In the genomic region with DNA sequence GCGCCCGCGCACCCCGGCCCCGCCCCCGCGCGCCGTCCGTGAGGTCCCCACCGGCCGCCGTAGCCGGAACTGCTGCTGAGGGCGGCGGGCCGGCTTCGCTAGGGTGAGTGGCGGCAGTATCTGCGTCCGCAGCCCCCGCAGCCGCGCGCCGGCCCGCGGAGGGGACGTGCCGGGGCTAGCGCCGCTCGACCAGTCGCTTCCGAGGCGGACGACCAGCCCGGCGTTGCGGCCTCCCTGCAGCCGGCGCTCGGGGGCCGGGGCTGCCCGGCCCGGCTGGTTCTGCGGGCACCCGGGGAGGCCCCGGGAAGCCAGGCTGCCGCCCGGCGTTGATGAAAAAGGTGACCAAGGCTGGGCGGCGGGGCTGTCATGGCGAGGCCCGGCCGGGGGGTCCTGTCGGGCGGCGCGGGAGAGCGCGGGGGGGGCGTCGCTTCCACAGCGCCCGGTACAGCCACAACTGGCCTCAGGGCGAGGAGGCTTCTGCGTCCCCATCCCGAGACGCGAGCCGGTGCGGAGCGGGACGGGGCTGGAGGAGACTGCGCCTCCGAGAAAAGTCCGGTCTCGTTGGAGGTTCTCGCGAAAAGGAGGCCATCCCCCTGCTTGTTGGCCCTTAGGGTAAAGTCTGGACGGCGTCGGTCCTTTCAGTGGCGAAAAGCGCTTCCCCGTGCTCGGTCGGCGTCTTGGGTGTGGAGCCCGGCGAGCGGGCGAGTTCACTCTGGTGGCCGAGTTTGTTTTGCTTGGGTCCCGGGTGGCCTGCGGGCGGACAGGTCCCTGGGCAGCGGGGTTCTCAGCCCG, we compare ENCODE assay signal across 8 cellular contexts. TPM values are rescaled to one million over a fixed set of nuclear protein-coding genes. Genes with fewer than 3 reads are reported as not detected.
DNase-seq lines count a peak whose midpoint lies in the region; ATAC-seq, FAIRE-seq and TF ChIP-seq lines count a peak whose summit lies in the region.

A gene with protein sequence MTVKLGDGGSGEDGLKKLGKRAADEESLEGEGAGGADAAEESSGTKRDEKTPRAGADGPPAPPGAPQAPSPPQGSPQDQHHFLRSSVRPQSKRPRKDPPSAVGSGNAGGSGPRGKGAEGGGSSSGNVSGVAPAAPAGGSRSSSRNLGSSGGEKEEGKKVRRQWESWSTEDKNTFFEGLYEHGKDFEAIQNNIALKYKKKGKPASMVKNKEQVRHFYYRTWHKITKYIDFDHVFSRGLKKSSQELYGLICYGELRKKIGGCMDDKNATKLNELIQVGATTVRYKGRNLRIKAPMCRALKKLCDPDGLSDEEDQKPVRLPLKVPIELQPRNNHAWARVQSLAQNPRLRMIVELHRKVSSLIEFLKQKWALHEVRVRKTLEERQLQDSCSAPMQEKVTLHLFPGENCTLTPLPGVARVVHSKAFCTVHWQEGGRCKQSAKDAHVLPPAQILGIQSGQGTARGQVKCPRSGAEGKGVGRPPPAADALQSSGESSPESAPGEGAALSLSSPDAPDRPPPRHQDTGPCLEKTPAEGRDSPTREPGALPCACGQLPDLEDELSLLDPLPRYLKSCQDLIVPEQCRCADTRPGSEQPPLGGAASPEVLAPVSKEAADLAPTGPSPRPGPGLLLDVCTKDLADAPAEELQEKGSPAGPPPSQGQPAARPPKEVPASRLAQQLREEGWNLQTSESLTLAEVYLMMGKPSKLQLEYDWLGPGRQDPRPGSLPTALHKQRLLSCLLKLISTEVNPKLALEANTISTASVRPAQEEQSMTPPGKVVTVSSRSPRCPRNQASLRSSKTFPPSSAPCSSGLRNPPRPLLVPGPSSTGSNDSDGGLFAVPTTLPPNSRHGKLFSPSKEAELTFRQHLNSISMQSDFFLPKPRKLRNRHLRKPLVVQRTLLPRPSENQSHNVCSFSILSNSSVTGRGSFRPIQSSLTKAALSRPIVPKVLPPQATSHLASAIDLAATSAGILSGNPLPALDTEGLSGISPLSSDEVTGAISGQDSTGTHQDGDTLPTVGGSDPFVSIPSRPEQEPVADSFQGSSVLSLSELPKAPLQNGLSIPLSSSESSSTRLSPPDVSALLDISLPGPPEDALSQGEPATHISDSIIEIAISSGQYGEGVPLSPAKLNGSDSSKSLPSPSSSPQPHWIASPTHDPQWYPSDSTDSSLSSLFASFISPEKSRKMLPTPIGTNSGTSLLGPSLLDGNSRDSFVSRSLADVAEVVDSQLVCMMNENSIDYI (N-terminal part only) (plus strand): TSS at position 41 of the 792 bp plus-strand sequence. CDS start 2,280 bp downstream, outside the sequence.

- peak; percentile 16; the same call in 2 of the 3 replicates for ATAC-seq in GM23338

- peaks cover 7% of the 10 kb centered on the region for H4K20me1 ChIP-seq in GM23338 (replicated peaks; ENCODE audit: insufficient read depth)
- no peaks in the 10 kb centered on the region for H4K20me1 ChIP-seq in OCI-LY7 (ENCODE audit: insufficient read depth, low read length)

- DNase-seq in COLO829 (ENCODE audit: low spot score) (peak; percentile 8), GM23338 (ENCODE audit: low spot score) (peak; percentile 29), OCI-LY7 (ENCODE audit: low spot score) (peak; percentile 24), bronchial epithelial cell (ENCODE audit: low read depth) (no peak)
- DNase-seq in stimulated activated naive CD4-positive, alpha-beta T cell treated with Interleukin-2 at 50 U/mL for 16 hours (lab: John Stamatoyannopoulos, UW): no peak
- no peak for DNase-seq in effector CD8-positive, alpha-beta T cell (lab: John Stamatoyannopoulos, UW)

- peaks cover 48% of the 10 kb centered on the region for H3K79me2 ChIP-seq in GM23338 (replicated peaks; ENCODE audit: insufficient read depth)
- H3K79me2 ChIP-seq in OCI-LY7 (ENCODE audit: insufficient read depth, low read depth, low read length): peaks cover 26% of the 10 kb centered on the region; the same call in 1 of the 2 replicates

- H3F3A ChIP-seq in GM23338 (replicated peaks; ENCODE audit: low read depth): peaks cover 23% of the 10 kb centered on the region; the same call in 1 of the 2 replicates

- POLR2A ChIA-PET in OCI-LY7 (lab: Charles Lee): no interaction called here

- H3K4me3 ChIP-seq in GM23338 (peak within 1 kb of the TSS; percentile 83), OCI-LY7 (ENCODE audit: low read depth, low read length, poor library complexity, severe bottlenecking) (peak within 1 kb of the TSS; percentile 100), bronchial epithelial cell (ENCODE audit: low read depth, low read length) (peak within 1 kb of the TSS; percentile 82), liver (ENCODE audit: low read depth in 1 of 3, low read length in 3 of 3) (peak within 1 kb of the TSS; percentile 75 to 91 (median 88)), subcutaneous abdominal adipose tissue (ENCODE audit: low read depth in 1 of 5, low read length in 5 of 5) (peak within 1 kb of the TSS; percentile 64 to 89 (median 75))

- H3K4me3 Mint-ChIP-seq in GM23338: peak within 1 kb of the TSS; percentile 94

- no TSS peak for BruUV-seq in OCI-LY7 (replicated peaks; lab: Mats Ljungman, UMichigan)

- under 1% methylated on average over 101 of the region's 101 CpGs for WGBS in liver

- H3K36me3 ChIP-seq in GM23338 (ENCODE audit: insufficient read depth) (0 out of 2 replicates have a peak, but pooled peaks cover 4% of the 10 kb centered on the region), OCI-LY7 (ENCODE audit: insufficient read depth, low read length) (peaks cover 23% of the 10 kb centered on the region), bronchial epithelial cell (ENCODE audit: control insufficient read depth, insufficient read depth, low read length) (peaks cover 5% of the 10 kb centered on the region), liver (ENCODE audit: control insufficient read depth in 4 of 4, insufficient read depth in 3 of 4, low read depth in 1 of 4, low read length in 3 of 4) (peaks cover 0 to 5% (median 2%) of the 10 kb centered on the region in 4 donors), subcutaneous abdominal adipose tissue (ENCODE audit: control insufficient read depth in 5 of 5, insufficient read depth in 5 of 5, low read length in 5 of 5) (peaks cover 2 to 9% (median 6%) of the 10 kb centered on the region in 5 donors)

- peaks cover 29% of the 10 kb centered on the region for H3K27me3 Mint-ChIP-seq in GM23338 (ENCODE audit: insufficient read depth, low read depth, poor library complexity)

- intact Hi-C loops in OCI-LY7 (cut with micrococcal nuclease; ENCODE audit: unreplicated experiment): loop anchor here (2.0 to 10.0 kb wide), 7 partner anchors 66 to 640 kb away; a partner anchor contains a TSS

- H3K9me3 ChIP-seq in OCI-LY7 (ENCODE audit: low read length) (no peaks in the 10 kb centered on the region), liver (ENCODE audit: control insufficient read depth in 4 of 4, low read length in 3 of 4) (no peaks in the 10 kb centered on the region), subcutaneous abdominal adipose tissue (ENCODE audit: control insufficient read depth in 5 of 5, low read length in 5 of 5) (no peaks in the 10 kb centered on the region)

- CTCF ChIA-PET in OCI-LY7 (lab: Charles Lee; ENCODE audit: unreplicated experiment): no interaction called here

- H3K4me1 ChIP-seq in GM23338 (ENCODE audit: insufficient read depth) (peaks cover 25% of the 10 kb centered on the region), OCI-LY7 (ENCODE audit: insufficient read depth, low read length, poor library complexity, severe bottlenecking) (peaks cover 36% of the 10 kb centered on the region), liver (ENCODE audit: control insufficient read depth in 4 of 4, insufficient read depth in 4 of 4, low read length in 3 of 4) (peaks cover 4 to 43% (median 33%) of the 10 kb centered on the region in 4 donors), subcutaneous abdominal adipose tissue (ENCODE audit: control insufficient read depth in 5 of 5, insufficient read depth in 5 of 5, low read length in 5 of 5) (peaks cover 5 to 58% (median 53%) of the 10 kb centered on the region in 5 donors)

- H2AFZ ChIP-seq in GM23338 (no peak within 1 kb of the TSS), OCI-LY7 (ENCODE audit: low read length) (peak within 1 kb of the TSS; percentile 46; the same call in 1 of the 2 replicates)

- H3K9me2 ChIP-seq in GM23338 (ENCODE audit: insufficient read depth) (no peaks in the 10 kb centered on the region; the same call in 1 of the 2 replicates), OCI-LY7 (ENCODE audit: insufficient read depth, low read length) (no peaks in the 10 kb centered on the region)

- TF ChIP-seq RAD21 in liver (IDR thresholded peaks at IDR 0.05): no peak

- peak within 1 kb of the TSS; percentile 99 for H3K27ac Mint-ChIP-seq in GM23338

- H3K27ac ChIP-seq in GM23338 (ENCODE audit: low read depth) (no peak within 1 kb of the TSS), OCI-LY7 (ENCODE audit: low read depth, low read length, poor library complexity, severe bottlenecking) (peak within 1 kb of the TSS; percentile 79), liver (ENCODE audit: low read depth in 1 of 2, low read length in 2 of 2) (peak within 1 kb of the TSS; percentile 67 to 92), subcutaneous abdominal adipose tissue (ENCODE audit: low read depth, low read length) (peak within 1 kb of the TSS; percentile 76)

- FAIRE-seq in bronchial epithelial cell (lab: Jason Lieb, UNC): no peak

- H3K4me1 Mint-ChIP-seq in GM23338: peaks cover 25% of the 10 kb centered on the region

- peaks cover 5% of the 10 kb centered on the region; the same call in 2 of the 3 replicates for H3K9me3 Mint-ChIP-seq in GM23338

- peaks cover 16% of the 10 kb centered on the region for H3K36me3 Mint-ChIP-seq in GM23338 (ENCODE audit: low read depth)

- peak within 1 kb of the TSS; percentile 43 to 91 for H3K9ac ChIP-seq in liver (ENCODE audit: low read depth in 1 of 2, low read length in 2 of 2)
- H3K9ac ChIP-seq in subcutaneous abdominal adipose tissue (ENCODE audit: low read length in 5 of 5): peak within 1 kb of the TSS in 4 of 5 donors; percentile 60 to 90 (median 87)

- peak within 1 kb of the TSS; percentile 96 for H3K4me2 ChIP-seq in GM23338
- peak within 1 kb of the TSS; percentile 89 for H3K4me2 ChIP-seq in OCI-LY7 (ENCODE audit: low read length)

- TF ChIP-seq CTCF in GM23338 (conservative IDR thresholded peaks at IDR 0.05; ENCODE audit: low read depth in 2 of 2): no peak
- no peak for TF ChIP-seq CTCF in OCI-LY7 (conservative IDR thresholded peaks at IDR 0.05; ENCODE audit: low read length)
- TF ChIP-seq CTCF in bronchial epithelial cell (IDR thresholded peaks at IDR 0.05; ENCODE audit: insufficient read depth, low read length, severe bottlenecking): no peak
- no peak for TF ChIP-seq CTCF in liver (IDR thresholded peaks at IDR 0.05; ENCODE audit: low read depth, low read length, missing input control)

- H3K27me3 ChIP-seq in GM23338 (ENCODE audit: insufficient read depth) (peaks cover 12% of the 10 kb centered on the region), bronchial epithelial cell (ENCODE audit: control insufficient read depth, insufficient read depth, low read length) (no peaks in the 10 kb centered on the region), liver (ENCODE audit: control insufficient read depth in 4 of 4, insufficient read depth in 4 of 4, low read length in 3 of 4) (no peaks in the 10 kb centered on the region), subcutaneous abdominal adipose tissue (ENCODE audit: control insufficient read depth in 5 of 5, insufficient read depth in 4 of 5, low read length in 5 of 5) (no peaks in the 10 kb centered on the region)

RNA-seq across cellular contexts. Expression of the gene that starts here (rescaled TPM):
- total RNA-seq in GM23338 (2014; rRNA removed; shearing (Covaris generic)): 16.7 and 17.9 TPM in 2 replicates
- polyA plus RNA-seq in GM23338 (2016; fragmentation: Nextera tagmentation; extraction: Ambion mirVana): 3.4 TPM in 2 replicates
- total RNA-seq in OCI-LY7 (2014; rRNA removed; shearing (Covaris generic)): 9.1 and 10.5 TPM in 2 replicates
- 33.6 and 33.8 TPM in 2 replicates for total RNA-seq in OCI-LY7 (2022)
- 3.9 and 5.0 TPM in 2 replicates for total RNA-seq in bronchial epithelial cell
- 1 to 10 TPM; 6.0 to 6.4 TPM for total RNA-seq in liver
- polyA plus RNA-seq in liver: 1 to 10 TPM; 1.1 to 2.5 TPM

Comparison
In these comparisons a context has a peak if more than half of its experiments do, and no peak if none do; other contexts are left out.
1. DNase-seq: peak in COLO829 (single experiment), GM23338 (single experiment) and OCI-LY7 (single experiment); none in bronchial epithelial cell (single experiment), stimulated activated naive CD4-positive, alpha-beta T cell treated with Interleukin-2 at 50 U/mL for 16 hours (single experiment) and effector CD8-positive, alpha-beta T cell (single experiment).
2. Peak in every context shown above with its lines, with median percentiles within 50 percentile points of each other: H3K4me3 ChIP-seq.